In genomic region chr1:16613185-16614147, GRCh38 we compare ENCODE assay signal across 8 cellular contexts. TPM values are rescaled to one million over a fixed set of nuclear protein-coding genes. Genes with fewer than 3 reads are reported as not detected.
DNase-seq lines count a peak whose midpoint lies in the region; ATAC-seq and FAIRE-seq lines count a peak whose summit lies in the region.

NBPF1 (minus strand) TSS chr1:16613564.

- peak within 1 kb of the TSS; percentile 84 for H3K27ac ChIP-seq in cingulate gyrus (ENCODE audit: low read depth, low read length)

- POLR2A ChIA-PET in activated CD4-positive, alpha-beta T cell treated with anti-CD3 and anti-CD28 coated beads for 36 hours (lab: Charles Lee) = interaction anchor here (0.6 to 1.1 kb wide), 3 partner anchors 7 to 995 kb away, joined by 3 to 6 read pairs (median 3); no protein-coding TSS in a partner anchor

- no peak within 1 kb of the TSS for H3K4me3 Mint-ChIP-seq in activated CD4-positive, alpha-beta T cell treated with anti-CD3 and anti-CD28 coated beads for 36 hours

- peak; percentile 69 for FAIRE-seq in GM19239 (lab: Jason Lieb, UNC)

- intact Hi-C loops in activated CD4-positive, alpha-beta T cell treated with anti-CD3 and anti-CD28 coated beads for 36 hours (cut with DNase I, micrococcal nuclease) = loop anchor here (1.0 to 5.0 kb wide), 12 partner anchors 31 to 376 kb away; partner anchors contain the start of genes SZRD1 (in 2 of the 2), CPLANE2 (in 1 of the 2), FBXO42 (in 1 of the 2) and NECAP2 (in 1 of the 2)

- no peaks in the 10 kb centered on the region for H3K9me3 Mint-ChIP-seq in activated CD4-positive, alpha-beta T cell treated with anti-CD3 and anti-CD28 coated beads for 36 hours (ENCODE audit: low read depth)

- DNase-seq in AG20443 (ENCODE audit: low spot score) (peak; percentile 100), GM19239 (ENCODE audit: insufficient read length, low spot score) (peak; percentile 97), NCI-H446 treated with DMSO at 0.1 percent for 48 hours (lab: John Stamatoyannopoulos, UW) (peak; percentile 98), kidney glomerular epithelial cell (lab: John Stamatoyannopoulos, UW) (peak; percentile 100)
- DNase-seq in activated CD4-positive, alpha-beta T cell treated with anti-CD3 and anti-CD28 coated beads for 36 hours = peak; percentile 98
- peak; percentile 100 for DNase-seq in stimulated activated CD4-positive, alpha-beta T cell treated with anti-CD3 and anti-CD28 coated beads, Interleukin-15, amount 100 ng/mL, for 24 hours

- no peaks in the 10 kb centered on the region for H3K36me3 Mint-ChIP-seq in activated CD4-positive, alpha-beta T cell treated with anti-CD3 and anti-CD28 coated beads for 36 hours (ENCODE audit: low read depth)

- H3K4me1 Mint-ChIP-seq in activated CD4-positive, alpha-beta T cell treated with anti-CD3 and anti-CD28 coated beads for 36 hours = no peaks in the 10 kb centered on the region

- peak; percentile 95 for ATAC-seq in HG03432 (IDR thresholded peaks at IDR 0.05; ENCODE audit: unreplicated experiment)
- peak; percentile 98 for ATAC-seq in activated CD4-positive, alpha-beta T cell treated with anti-CD3 and anti-CD28 coated beads for 36 hours

- H3K27ac Mint-ChIP-seq in activated CD4-positive, alpha-beta T cell treated with anti-CD3 and anti-CD28 coated beads for 36 hours = no peak within 1 kb of the TSS

- CTCF ChIA-PET in activated CD4-positive, alpha-beta T cell treated with anti-CD3 and anti-CD28 coated beads for 36 hours (lab: Charles Lee) = interaction anchor here (0.6 to 3.2 kb wide), 9 partner anchors 8 to 297 kb away, joined by 3 to 31 read pairs (median 4); no protein-coding TSS in a partner anchor

- no peaks in the 10 kb centered on the region for H3K27me3 Mint-ChIP-seq in activated CD4-positive, alpha-beta T cell treated with anti-CD3 and anti-CD28 coated beads for 36 hours

RNA-seq across cellular contexts. Expression of gene NBPF1, which starts in this region (rescaled TPM):
- 1 to 10 TPM; 5.8 to 6.2 TPM for total RNA-seq in activated CD4-positive, alpha-beta T cell treated with anti-CD3 and anti-CD28 coated beads for 36 hours

Comparison
In these comparisons a context has a peak if more than half of its experiments do, and no peak if none do; other contexts are left out.
1. Peak in every context shown above with its lines: DNase-seq, ATAC-seq and H3K27ac ChIP-seq.